11 cellular contexts compared by ENCODE assay signal in genomic region chr11:125300791-125301218, GRCh38.
DNase-seq lines count a peak whose midpoint lies in the region; ATAC-seq, FAIRE-seq and TF ChIP-seq lines count a peak whose summit lies in the region.
"Had no signal": no experiment of that assay in that cellular context is flagged by ENCODE, and none has a peak within 500 bp of the region (broad histone marks: within the 10 kb centered on the region; RNA-seq: fewer than 3 reads in every experiment).

No MANE protein-coding gene starts in this region.

- TF ChIP-seq CTCF in fibroblast of mammary gland (conservative IDR thresholded peaks at IDR 0.05; ENCODE audit: control insufficient read depth, insufficient read depth, low read depth, low read length) (no peak), prostate gland (IDR thresholded peaks at IDR 0.05) (no peak), WTC11 (IDR thresholded peaks at IDR 0.05) (no peak)

- H3K36me3 ChIP-seq in prostate gland: no peaks in the 10 kb centered on the region

- no peak overlapping the region for H3K27ac Mint-ChIP-seq in WTC11
- H3K27ac Mint-ChIP-seq: activated B cell treated with CpG ODN at 0.5 μM for 24 hours had no signal

- no peak for TF ChIP-seq POLR2A in prostate gland (IDR thresholded peaks at IDR 0.05)

- H3K27ac ChIP-seq in prostate gland: no peak overlapping the region

- H3K4me3 Mint-ChIP-seq in WTC11: no peak overlapping the region
- H3K4me3 Mint-ChIP-seq: activated B cell treated with CpG ODN at 0.5 μM for 24 hours had no signal

- intact Hi-C loops in prostate gland (cut with DNase I): no loop called here

- DNase-seq in ELR (ENCODE audit: low read depth): peak; percentile 78
- peak; percentile 18 for DNase-seq in RCC 7860 (ENCODE audit: low spot score)
- peak; percentile 57 for DNase-seq in fibroblast of mammary gland (ENCODE audit: low read depth)
- peak; percentile 41 for DNase-seq in prostate gland (ENCODE audit: low spot score)
- no peak for DNase-seq in stimulated activated CD4-positive, alpha-beta T cell treated with anti-CD3 and anti-CD28 coated beads, Interleukin-2, amount 100 ng/mL, for 24 hours
- no peak for DNase-seq in COR-L47 (lab: John Stamatoyannopoulos, UW)
- DNase-seq in WTC11 (ENCODE audit: low spot score): no peak
- DNase-seq in mesenteric fat pad (ENCODE audit: low spot score): no peak
- DNase-seq: activated B cell treated with CpG ODN at 0.5 μM for 24 hours, NCI-H510A had no signal

- H3K27me3 Mint-ChIP-seq in WTC11 (ENCODE audit: low read depth): no peaks in the 10 kb centered on the region

- no peaks in the 10 kb centered on the region for H3K27me3 ChIP-seq in prostate gland (replicated peaks; ENCODE audit: insufficient read depth)

- FAIRE-seq in RCC 7860 (lab: Jason Lieb, UNC): no peak
- FAIRE-seq: G401.6 had no signal

- H3K4me3 ChIP-seq in fibroblast of mammary gland (ENCODE audit: control insufficient read depth, low read depth, low read length): no peak overlapping the region
- no peak overlapping the region for H3K4me3 ChIP-seq in prostate gland

- no peaks in the 10 kb centered on the region for H3K9me3 Mint-ChIP-seq in WTC11
- H3K9me3 Mint-ChIP-seq: activated B cell treated with CpG ODN at 0.5 μM for 24 hours had no signal

- peaks cover 6% of the 10 kb centered on the region for H3K4me1 Mint-ChIP-seq in WTC11
- H3K4me1 Mint-ChIP-seq: activated B cell treated with CpG ODN at 0.5 μM for 24 hours had no signal

- POLR2A ChIA-PET in WTC11 (lab: Charles Lee): no interaction called here

- CTCF ChIA-PET in WTC11 (lab: Charles Lee): no interaction called here

- H3K36me3 Mint-ChIP-seq in WTC11: no peaks in the 10 kb centered on the region

- WGBS in prostate gland: 27% methylated on average over 3 of the region's 3 CpGs

- no peaks in the 10 kb centered on the region for H3K9me3 ChIP-seq in prostate gland

- no peak for ATAC-seq in WTC11

- no peaks in the 10 kb centered on the region for H3K4me1 ChIP-seq in prostate gland (replicated peaks)

TF ChIP-seq in WTC11, 78 proteins besides CTCF, POLR2A, EP300 and RAD21:
- no peak for TF ChIP-seq NR3C1 (CRISPR knock-in tag; conservative IDR thresholded peaks at IDR 0.05; ENCODE audit: low read depth)
- TF ChIP-seq IRF2 (CRISPR knock-in tag; IDR thresholded peaks at IDR 0.05; ENCODE audit: borderline replicate concordance, low read depth): no peak
- TF ChIP-seq ARID4B (CRISPR knock-in tag; IDR thresholded peaks at IDR 0.05; ENCODE audit: borderline replicate concordance): no peak
- TF ChIP-seq TEAD1 (CRISPR knock-in tag; IDR thresholded peaks at IDR 0.05): no peak
- no peak for TF ChIP-seq CREB1 (CRISPR knock-in tag; IDR thresholded peaks at IDR 0.05)
- TF ChIP-seq ZNF138 (CRISPR knock-in tag; conservative IDR thresholded peaks at IDR 0.05): no peak
- no peak for TF ChIP-seq ATF6 (CRISPR knock-in tag; IDR thresholded peaks at IDR 0.05)
- TF ChIP-seq ZNF219 (CRISPR knock-in tag; IDR thresholded peaks at IDR 0.05; ENCODE audit: borderline replicate concordance): no peak
- no peak for TF ChIP-seq CREM (CRISPR knock-in tag; IDR thresholded peaks at IDR 0.05)
TF ChIP-seq in WTC11: peak in this region for 0.

Comparison
In these comparisons a context has a peak if more than half of its experiments do, and no peak if none do; other contexts are left out.
1. DNase-seq: peak in ELR (single experiment), RCC 7860 (single experiment), fibroblast of mammary gland (single experiment) and prostate gland (single experiment); none in stimulated activated CD4-positive, alpha-beta T cell treated with anti-CD3 and anti-CD28 coated beads, Interleukin-2, amount 100 ng/mL, for 24 hours (0 of 2), COR-L47 (single experiment), WTC11 (single experiment) and mesenteric fat pad (single experiment).